ENCODE assay signal across 8 cellular contexts in genomic region chr10:30436200-30436599, GRCh38. TPM values are rescaled to one million over a fixed set of nuclear protein-coding genes. Genes with fewer than 3 reads are reported as not detected.
DNase-seq lines count a peak whose midpoint lies in the region; ATAC-seq and TF ChIP-seq lines count a peak whose summit lies in the region.

No MANE protein-coding gene starts in this region.

- H3K36me3 Mint-ChIP-seq in activated T-cell treated with anti-CD3 and anti-CD28 coated beads, Interleukin-2, amount 50 U/mL, for 4 hours (ENCODE audit: insufficient read depth), result peaks cover 26% of the 10 kb centered on the region
- H3K36me3 Mint-ChIP-seq in endothelial cell (ENCODE audit: low read depth, unreplicated experiment), result no peaks in the 10 kb centered on the region
- peaks cover 61% of the 10 kb centered on the region for H3K36me3 Mint-ChIP-seq in natural killer cell treated with Interleukin-12 subunit alpha and Interleukin-12 subunit beta and Interleukin-15 and Interleukin-18, amount 100 ng/mL, for 72 hours

- TF ChIP-seq CTCF in endothelial cell (IDR thresholded peaks at IDR 0.05; ENCODE audit: unreplicated experiment), result no peak

- H3K9me3 Mint-ChIP-seq in activated T-cell treated with anti-CD3 and anti-CD28 coated beads, Interleukin-2, amount 50 U/mL, for 4 hours, result no peaks in the 10 kb centered on the region
- no peaks in the 10 kb centered on the region for H3K9me3 Mint-ChIP-seq in endothelial cell (ENCODE audit: unreplicated experiment)
- no peaks in the 10 kb centered on the region for H3K9me3 Mint-ChIP-seq in natural killer cell treated with Interleukin-12 subunit alpha and Interleukin-12 subunit beta and Interleukin-15 and Interleukin-18, amount 100 ng/mL, for 72 hours

- no peaks in the 10 kb centered on the region for H3K36me3 ChIP-seq in SJCRH30

- H3K4me1 Mint-ChIP-seq in activated T-cell treated with anti-CD3 and anti-CD28 coated beads, Interleukin-2, amount 50 U/mL, for 4 hours (ENCODE audit: low read depth), result peaks cover 65% of the 10 kb centered on the region
- peaks cover 17% of the 10 kb centered on the region for H3K4me1 Mint-ChIP-seq in endothelial cell (ENCODE audit: unreplicated experiment)
- H3K4me1 Mint-ChIP-seq in natural killer cell treated with Interleukin-12 subunit alpha and Interleukin-12 subunit beta and Interleukin-15 and Interleukin-18, amount 100 ng/mL, for 72 hours (ENCODE audit: low read depth in 2 of 2), result peaks cover 47 to 65% of the 10 kb centered on the region in 2 donors

- DNase-seq in activated T-cell treated with anti-CD3 and anti-CD28 coated beads, Interleukin-2, amount 50 U/mL, for 4 hours, result no peak
- DNase-seq in activated T-cell treated with anti-CD3 and anti-CD28 coated beads, Interleukin-2, amount 50 U/mL, for 1 hour, result no peak
- peak; percentile 27 to 44 for DNase-seq in SJCRH30
- DNase-seq in endothelial cell (ENCODE audit: low spot score), result no peak
- DNase-seq in natural killer cell treated with Interleukin-12 subunit alpha and Interleukin-12 subunit beta and Interleukin-15 and Interleukin-18, amount 100 ng/mL, for 72 hours (ENCODE audit: low spot score), result no peak

- peaks cover 12% of the 10 kb centered on the region for H3K27me3 ChIP-seq in SJCRH30

- H3K4me3 ChIP-seq in SJCRH30, result no peak overlapping the region

- H3K9me3 ChIP-seq in SJCRH30 (replicated peaks), result no peaks in the 10 kb centered on the region

- H3K27me3 Mint-ChIP-seq in activated T-cell treated with anti-CD3 and anti-CD28 coated beads, Interleukin-2, amount 50 U/mL, for 4 hours (ENCODE audit: low read depth), result no peaks in the 10 kb centered on the region
- peaks cover 7% of the 10 kb centered on the region for H3K27me3 Mint-ChIP-seq in endothelial cell (ENCODE audit: unreplicated experiment)
- no peaks in the 10 kb centered on the region for H3K27me3 Mint-ChIP-seq in natural killer cell treated with Interleukin-12 subunit alpha and Interleukin-12 subunit beta and Interleukin-15 and Interleukin-18, amount 100 ng/mL, for 72 hours

- no peak overlapping the region for H3K27ac ChIP-seq in SJCRH30

- peaks cover 6% of the 10 kb centered on the region for H3K4me1 ChIP-seq in SJCRH30

- peak overlapping the region; percentile 91 for H3K4me3 Mint-ChIP-seq in activated T-cell treated with anti-CD3 and anti-CD28 coated beads, Interleukin-2, amount 50 U/mL, for 4 hours
- peak overlapping the region; percentile 29 for H3K4me3 Mint-ChIP-seq in endothelial cell (ENCODE audit: unreplicated experiment)
- H3K4me3 Mint-ChIP-seq in natural killer cell treated with Interleukin-12 subunit alpha and Interleukin-12 subunit beta and Interleukin-15 and Interleukin-18, amount 100 ng/mL, for 72 hours, result peak overlapping the region; percentile 93

- no peak overlapping the region for H3K27ac Mint-ChIP-seq in endothelial cell (ENCODE audit: unreplicated experiment)
- peak overlapping the region; percentile 91 to 99 for H3K27ac Mint-ChIP-seq in natural killer cell treated with Interleukin-12 subunit alpha and Interleukin-12 subunit beta and Interleukin-15 and Interleukin-18, amount 100 ng/mL, for 72 hours

- ATAC-seq in activated T-cell treated with anti-CD3 and anti-CD28 coated beads, Interleukin-2, amount 50 U/mL, for 4 hours, result no peak
- ATAC-seq in natural killer cell treated with Interleukin-12 subunit alpha and Interleukin-12 subunit beta and Interleukin-15 and Interleukin-18, amount 100 ng/mL, for 72 hours, result no peak
- ATAC-seq in GM21528 (IDR thresholded peaks at IDR 0.05; ENCODE audit: low FRiP score, unreplicated experiment), result no peak
- no peak for ATAC-seq in GM18873 (IDR thresholded peaks at IDR 0.05; ENCODE audit: low FRiP score, unreplicated experiment)
- no peak for ATAC-seq in HG03196 (IDR thresholded peaks at IDR 0.05; ENCODE audit: unreplicated experiment)

RNA-seq across cellular contexts. Expression of gene MAP3K8, which starts 2.2 kb away (rescaled TPM):
- 10 to 100 TPM; 20.8 to 29.2 (median 21.7) TPM for total RNA-seq in activated T-cell treated with anti-CD3 and anti-CD28 coated beads, Interleukin-2, amount 50 U/mL, for 4 hours
- total RNA-seq in SJCRH30 (2014; rRNA removed; shearing (Covaris generic)), result 0.53 and 1.2 TPM in 2 replicates
- total RNA-seq in endothelial cell (ENCODE audit: unreplicated experiment), result 6.2 TPM
- 100 to 1,000 TPM; 239 to 355 TPM for total RNA-seq in natural killer cell treated with Interleukin-12 subunit alpha and Interleukin-12 subunit beta and Interleukin-15 and Interleukin-18, amount 100 ng/mL, for 72 hours

Comparison
In these comparisons a context has a peak if more than half of its experiments do, and no peak if none do; other contexts are left out.
1. DNase-seq: peak in SJCRH30 (2 of 2); none in activated T-cell treated with anti-CD3 and anti-CD28 coated beads, Interleukin-2, amount 50 U/mL, for 4 hours (single experiment), activated T-cell treated with anti-CD3 and anti-CD28 coated beads, Interleukin-2, amount 50 U/mL, for 1 hour (single experiment), endothelial cell (single experiment) and natural killer cell treated with Interleukin-12 subunit alpha and Interleukin-12 subunit beta and Interleukin-15 and Interleukin-18, amount 100 ng/mL, for 72 hours (single experiment).
2. H3K4me3 Mint-ChIP-seq: peak in every context shown above with its lines; median percentile 93 in natural killer cell treated with Interleukin-12 subunit alpha and Interleukin-12 subunit beta and Interleukin-15 and Interleukin-18, amount 100 ng/mL, for 72 hours; 91 in activated T-cell treated with anti-CD3 and anti-CD28 coated beads, Interleukin-2, amount 50 U/mL, for 4 hours; 29 in endothelial cell.
3. RNA of gene MAP3K8, which starts 2.2 kb away (total RNA-seq): 239 to 355 TPM in natural killer cell treated with Interleukin-12 subunit alpha and Interleukin-12 subunit beta and Interleukin-15 and Interleukin-18, amount 100 ng/mL, for 72 hours; 20.8 to 29.2 TPM in activated T-cell treated with anti-CD3 and anti-CD28 coated beads, Interleukin-2, amount 50 U/mL, for 4 hours, 6.2 TPM in endothelial cell (single experiment) and 0.53 to 1.2 TPM in SJCRH30; every median in the first group is over 4 times any median in the second.